Comparison of ENCODE assay signal across 17 cellular contexts in the genomic region with DNA sequence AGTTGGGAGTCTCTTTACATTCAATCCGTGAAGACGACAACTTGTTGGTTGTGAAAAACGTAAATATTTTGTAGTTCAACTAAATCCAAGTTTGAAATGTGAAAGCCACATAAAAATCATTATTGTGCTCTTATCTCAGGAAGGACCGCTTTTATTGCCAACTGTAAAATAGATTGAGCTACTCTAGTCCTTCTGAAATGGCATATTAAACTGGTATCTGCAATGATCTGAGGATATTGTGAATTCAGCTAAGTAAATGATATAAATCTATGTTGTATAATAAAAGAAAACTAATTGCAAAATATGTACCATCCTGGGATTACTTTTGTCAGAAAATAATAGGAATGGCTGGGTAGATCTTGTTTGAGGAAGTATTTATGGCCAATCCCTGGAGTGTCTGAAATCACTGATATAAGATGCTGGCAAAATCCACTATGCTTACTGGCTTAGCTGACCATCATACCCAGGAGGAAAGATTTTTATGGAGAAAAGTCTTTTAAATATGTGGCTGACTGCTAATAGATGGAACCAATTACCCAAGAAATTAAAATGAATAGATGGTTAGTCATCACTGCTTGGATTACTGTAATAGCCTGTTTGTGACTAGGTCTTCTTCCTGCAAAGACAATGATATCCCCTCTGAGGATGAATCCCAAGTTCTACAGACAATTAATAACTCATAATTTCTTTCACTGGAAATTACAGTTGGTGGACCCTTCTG.
DNase-seq lines count a peak whose midpoint lies in the region; ATAC-seq and TF ChIP-seq lines count a peak whose summit lies in the region.
"Had no signal": no experiment of that assay in that cellular context is flagged by ENCODE, and none has a peak within 500 bp of the region (broad histone marks: within the 10 kb centered on the region; RNA-seq: fewer than 3 reads in every experiment).

No MANE protein-coding gene starts in this region.

- no peak overlapping the region for H3K27ac ChIP-seq in A673 (ENCODE audit: low read depth, low read length, poor library complexity, severe bottlenecking)
- H3K27ac ChIP-seq in RWPE1, result no peak overlapping the region
- no peak overlapping the region for H3K27ac ChIP-seq in effector memory CD4-positive, alpha-beta T cell (ENCODE audit: insufficient read depth, low read length, poor library complexity, severe bottlenecking)
- H3K27ac ChIP-seq: HL-60, SK-N-MC had no signal

- POLR2A ChIA-PET in A673 (lab: Charles Lee; ENCODE audit: low non-redundant PET) (no interaction called here), RWPE1 (lab: Yijun Ruan, JAX; ENCODE audit: low non-redundant PET) (no interaction called here)

- no peaks in the 10 kb centered on the region for H3K27me3 ChIP-seq in A673 (replicated peaks; ENCODE audit: insufficient read depth, low read depth, low read length, poor library complexity)
- H3K27me3 ChIP-seq in effector memory CD4-positive, alpha-beta T cell (replicated peaks; ENCODE audit: control insufficient read depth, insufficient read depth, low read length, poor library complexity, severe bottlenecking), result no peaks in the 10 kb centered on the region

- intact Hi-C loops in A673 (cut with micrococcal nuclease; ENCODE audit: unreplicated experiment), result no loop called here

- H3K4me1 ChIP-seq in A673 (ENCODE audit: insufficient read depth, low read length, poor library complexity, severe bottlenecking), result peaks cover 31% of the 10 kb centered on the region
- no peaks in the 10 kb centered on the region for H3K4me1 ChIP-seq in effector memory CD4-positive, alpha-beta T cell (ENCODE audit: control insufficient read depth, insufficient read depth, low read length, poor library complexity, severe bottlenecking)

- H3K36me3 ChIP-seq in A673 (ENCODE audit: insufficient read depth, low read length, poor library complexity, severe bottlenecking), result no peaks in the 10 kb centered on the region
- H3K36me3 ChIP-seq in effector memory CD4-positive, alpha-beta T cell (ENCODE audit: control insufficient read depth, insufficient read depth, low read length), result no peaks in the 10 kb centered on the region

- no peak overlapping the region for H3K4me3 ChIP-seq in A673 (ENCODE audit: low read depth, low read length, poor library complexity, severe bottlenecking)
- no peak overlapping the region for H3K4me3 ChIP-seq in foreskin fibroblast (ENCODE audit: low read depth in 1 of 2, low read length in 2 of 2)
- H3K4me3 ChIP-seq in effector memory CD4-positive, alpha-beta T cell (ENCODE audit: insufficient read depth, low read depth, low read length, poor library complexity, severe bottlenecking), result no peak overlapping the region
- H3K4me3 ChIP-seq: SK-N-MC had no signal

- TF ChIP-seq CTCF in A673 (conservative IDR thresholded peaks at IDR 0.05; ENCODE audit: low read depth, low read length) (no peak), RWPE1 (conservative IDR thresholded peaks at IDR 0.05; ENCODE audit: low read depth) (no peak), foreskin fibroblast (IDR thresholded peaks at IDR 0.05; ENCODE audit: low read depth, low read length) (no peak)

- BruUV-seq in A673 (replicated peaks; lab: Mats Ljungman, UMichigan), result no TSS peak

- DNase-seq in A673 (ENCODE audit: low spot score), result peak; percentile 80
- DNase-seq in GM04503 (ENCODE audit: low read depth), result peak; percentile 31
- peak; percentile 24 for DNase-seq in RWPE1 (ENCODE audit: low spot score)
- DNase-seq in foreskin fibroblast, result peak; percentile 3 to 53
- DNase-seq in HCEC 1CT, result no peak
- no peak for DNase-seq in effector memory CD4-positive, alpha-beta T cell
- no peak for DNase-seq in NCI-H187 (lab: John Stamatoyannopoulos, UW)
- DNase-seq: 8988T, C1 segment of cervical spinal cord, H7, NCI-H1436, NCI-H2081, NCI-H774, Right ventricle myocardium superior had no signal

- CTCF ChIA-PET in A673 (lab: Charles Lee) (interaction anchor here (0.7 kb wide), 1 partner anchor 174 kb away, joined by 3 read pairs; no protein-coding TSS in a partner anchor), RWPE1 (lab: Yijun Ruan, JAX) (no interaction called here)

- H3K9me3 ChIP-seq in A673 (ENCODE audit: low read depth, low read length, poor library complexity, severe bottlenecking), result peaks cover 10% of the 10 kb centered on the region
- H3K9me3 ChIP-seq in effector memory CD4-positive, alpha-beta T cell (ENCODE audit: control insufficient read depth, low read length), result no peaks in the 10 kb centered on the region

- no peak for ATAC-seq in HG03196 (IDR thresholded peaks at IDR 0.05; ENCODE audit: unreplicated experiment)

Comparison
In these comparisons a context has a peak if more than half of its experiments do, and no peak if none do; other contexts are left out.
1. DNase-seq: peak in A673 (single experiment), GM04503 (single experiment), RWPE1 (single experiment) and foreskin fibroblast (2 of 2); none in HCEC 1CT (single experiment), effector memory CD4-positive, alpha-beta T cell (0 of 3) and NCI-H187 (0 of 2).